8 cellular contexts compared by ENCODE assay signal in genomic region chr6:26520088-26520839, GRCh38. TPM values are rescaled to one million over a fixed set of nuclear protein-coding genes. Genes with fewer than 3 reads are reported as not detected.
A peak's percentile ranks its signal among the peaks of the same experiment; 100 is the strongest.
DNase-seq lines count a peak whose midpoint lies in the region; ATAC-seq and TF ChIP-seq lines count a peak whose summit lies in the region.

No MANE protein-coding gene starts in this region.

- H3K4me3 ChIP-seq in A673 (ENCODE audit: low read depth, low read length, poor library complexity, severe bottlenecking) (peak overlapping the region; percentile 25), skin epidermis (peak overlapping the region; percentile 40 to 55 (median 52))

- intact Hi-C loops in A673 (cut with micrococcal nuclease; ENCODE audit: unreplicated experiment) = loop anchor here (2.0 kb wide), 1 partner anchor 49 kb away; no protein-coding TSS in a partner anchor

- POLR2A ChIA-PET in A673 (lab: Charles Lee; ENCODE audit: low non-redundant PET) = interaction anchor here (0.6 kb wide), 1 partner anchor 174 kb away, joined by 3 read pairs; no protein-coding TSS in a partner anchor

- peak overlapping the region; percentile 79 for H3K27ac ChIP-seq in A673 (ENCODE audit: low read depth, low read length, poor library complexity, severe bottlenecking)
- H3K27ac ChIP-seq in skin epidermis = peak overlapping the region in 20 of 21 experiments; percentile 56 to 99 (median 96)

- H3K4me1 ChIP-seq in A673 (ENCODE audit: insufficient read depth, low read length, poor library complexity, severe bottlenecking) = peaks cover 7% of the 10 kb centered on the region

- no peaks in the 10 kb centered on the region for H3K36me3 ChIP-seq in A673 (ENCODE audit: insufficient read depth, low read length, poor library complexity, severe bottlenecking)

- no peaks in the 10 kb centered on the region for H3K27me3 ChIP-seq in A673 (replicated peaks; ENCODE audit: insufficient read depth, low read depth, low read length, poor library complexity)

- no peaks in the 10 kb centered on the region for H3K9me3 ChIP-seq in A673 (ENCODE audit: low read depth, low read length, poor library complexity, severe bottlenecking)

- TF ChIP-seq CTCF in A673 (conservative IDR thresholded peaks at IDR 0.05; ENCODE audit: low read depth, low read length) = no peak

- CTCF ChIA-PET in A673 (lab: Charles Lee) = no interaction called here

- no peak for DNase-seq in A673 (ENCODE audit: low spot score)
- peak; percentile 74 for DNase-seq in NCI-H345 treated with DMSO at 0.1 percent for 48 hours (lab: John Stamatoyannopoulos, UW; ENCODE audit: unreplicated experiment)
- DNase-seq in anterior cingulate cortex (lab: John Stamatoyannopoulos, UW) = peak in 32 of 58 donors; percentile 31 to 87 (median 66)
- peak; percentile 45 for DNase-seq in iPS-NIHi7 (ENCODE audit: extremely low spot score)
- no peak for DNase-seq in RKO (ENCODE audit: low spot score)

- ATAC-seq in GM18867 (IDR thresholded peaks at IDR 0.05; ENCODE audit: unreplicated experiment) (peak; percentile 36), HG03066 (IDR thresholded peaks at IDR 0.05; ENCODE audit: low read depth, unreplicated experiment) (peak; percentile 28)

- BruUV-seq in A673 (replicated peaks; lab: Mats Ljungman, UMichigan) = TSS peak; percentile 91

RNA-seq across cellular contexts. Expression of gene HMGN4, which starts 17.9 kb away (rescaled TPM):
- total RNA-seq in A673 (2021) = 55.9 and 58.6 TPM in 2 replicates

RNA-seq across cellular contexts. Expression of gene BTN1A1, which starts 20.2 kb away (rescaled TPM):
- not detected in 2 replicates for total RNA-seq in A673 (2021)

Comparison
In these comparisons a context has a peak if more than half of its experiments do, and no peak if none do; other contexts are left out.
1. DNase-seq: peak in NCI-H345 treated with DMSO at 0.1 percent for 48 hours (single experiment), anterior cingulate cortex (32 of 58) and iPS-NIHi7 (single experiment); none in A673 (single experiment) and RKO (single experiment).